ENCODE assay signal across 14 cellular contexts in the genomic region with DNA sequence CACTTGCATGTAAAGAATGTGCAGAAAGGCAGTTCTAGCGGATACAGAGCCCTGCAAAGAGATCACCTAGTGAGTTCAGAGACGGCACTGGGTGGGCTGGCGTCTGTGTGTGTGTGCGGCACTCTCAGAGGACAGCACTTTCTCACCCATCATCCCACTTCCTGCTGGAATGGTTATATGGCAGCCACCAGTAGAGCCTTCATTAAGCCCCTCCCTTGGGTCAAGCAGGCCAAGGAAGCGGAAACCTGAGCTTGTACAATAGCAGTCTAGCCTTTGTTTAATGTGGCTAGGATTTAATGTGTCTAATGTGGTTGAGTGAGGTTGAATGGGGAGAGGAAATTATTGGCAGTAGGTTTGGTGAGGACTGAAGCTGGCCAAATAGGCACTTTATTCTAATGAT.
"Had no signal": no experiment of that assay in that cellular context is flagged by ENCODE, and none has a peak within 500 bp of the region (broad histone marks: within the 10 kb centered on the region; RNA-seq: fewer than 3 reads in every experiment).

No MANE protein-coding gene starts in this region.

- H3K27ac ChIP-seq: dorsolateral prefrontal cortex, neutrophil, thyroid gland, VCaP had no signal

- H3K9me3 ChIP-seq: neutrophil, thyroid gland had no signal

- H3K4me1 ChIP-seq: thyroid gland had no signal

- H3K36me3 ChIP-seq: neutrophil, thyroid gland had no signal

- H3K27me3 ChIP-seq: neutrophil, thyroid gland had no signal

- H3K4me3 ChIP-seq: dorsolateral prefrontal cortex, lung, thyroid gland had no signal

- DNase-seq: activated CD4-positive, alpha-beta T cell treated with anti-CD3 and anti-CD28 coated beads for 36 hours; activated CD8-positive, alpha-beta memory T cell treated with anti-CD3 and anti-CD28 coated beads, Interleukin-2, amount 50 U/mL, for 4 hours; activated CD8-positive, alpha-beta T cell treated with anti-CD3 and anti-CD28 coated beads for 36 hours; activated naive CD8-positive, alpha-beta T cell treated with anti-CD3 and anti-CD28 coated beads, Interleukin-2, amount 10 ng/mL, durations not matched to agents 7 days and 5 days; anterior cingulate cortex; dorsolateral prefrontal cortex; hypothalamus; naive B cell; right cardiac atrium; small intestine; thyroid gland had no signal
